ENCODE assay signal across 20 cellular contexts in genomic region chr16:149024-149675, GRCh38. TPM values are rescaled to one million over a fixed set of nuclear protein-coding genes. Genes with fewer than 3 reads are reported as not detected.
DNase-seq lines count a peak whose midpoint lies in the region; ATAC-seq and TF ChIP-seq lines count a peak whose summit lies in the region.
"Had no signal": no experiment of that assay in that cellular context is flagged by ENCODE, and none has a peak within 500 bp of the region (broad histone marks: within the 10 kb centered on the region; RNA-seq: fewer than 3 reads in every experiment).

No MANE protein-coding gene starts in this region.

- H3K4me2 ChIP-seq in parathyroid adenoma (ENCODE audit: low read length), result no peak overlapping the region

- H3K9me3 ChIP-seq in NT2/D1 (ENCODE audit: insufficient read depth, low read length), result no peaks in the 10 kb centered on the region
- no peaks in the 10 kb centered on the region for H3K9me3 ChIP-seq in parathyroid adenoma (ENCODE audit: control insufficient read depth, low read length)
- H3K9me3 ChIP-seq: thoracic aorta had no signal

- H3K27ac ChIP-seq in parathyroid adenoma, result no peak overlapping the region
- H3K27ac ChIP-seq: thoracic aorta, VCaP had no signal

- H3K79me2 ChIP-seq in parathyroid adenoma, result no peaks in the 10 kb centered on the region

- H3K4me1 ChIP-seq in NT2/D1 (ENCODE audit: insufficient read depth, insufficient read length) (peaks cover 9% of the 10 kb centered on the region), parathyroid adenoma (peaks cover 5% of the 10 kb centered on the region)

- TF ChIP-seq CTCF in choroid plexus epithelial cell (conservative IDR thresholded peaks at IDR 0.05; ENCODE audit: low read depth, low read length) (no peak), parathyroid adenoma (IDR thresholded peaks at IDR 0.05) (no peak)

- H3K27me3 ChIP-seq in NT2/D1 (ENCODE audit: insufficient read depth, insufficient read length) (peaks cover 4% of the 10 kb centered on the region), parathyroid adenoma (ENCODE audit: control insufficient read depth, insufficient read depth, low read length) (no peaks in the 10 kb centered on the region)

- H3K4me3 ChIP-seq in NT2/D1 (ENCODE audit: insufficient read length, low read depth), result no peak overlapping the region
- H3K4me3 ChIP-seq in choroid plexus epithelial cell (ENCODE audit: low read depth, low read length), result no peak overlapping the region
- no peak overlapping the region for H3K4me3 ChIP-seq in parathyroid adenoma (ENCODE audit: low read depth, low read length)
- H3K4me3 ChIP-seq: thoracic aorta had no signal

- DNase-seq in Daoy (ENCODE audit: low read depth) (peak; percentile 48), NT2/D1 (ENCODE audit: low read depth, low spot score) (no peak), choroid plexus epithelial cell (ENCODE audit: low read depth) (peak; percentile 30), NCI-H1105 (lab: John Stamatoyannopoulos, UW) (no peak), NCI-H82 (lab: John Stamatoyannopoulos, UW) (no peak), NCI-H2107 treated with DMSO at 0.1 percent for 48 hours (lab: John Stamatoyannopoulos, UW; ENCODE audit: unreplicated experiment) (no peak)
- DNase-seq: activated naive CD4-positive, alpha-beta T cell; caudate nucleus; CD4-positive, alpha-beta memory T cell; endodermal cell; islet precursor cell; MV-4-11; NCI-H345 had no signal

- peak overlapping the region; percentile 16 for H3K9ac ChIP-seq in NT2/D1 (ENCODE audit: insufficient read length, low read depth)
- no peak overlapping the region for H3K9ac ChIP-seq in parathyroid adenoma

- H3K36me3 ChIP-seq in NT2/D1 (ENCODE audit: insufficient read depth, insufficient read length, low read length) (no peaks in the 10 kb centered on the region), parathyroid adenoma (ENCODE audit: control insufficient read depth, insufficient read depth, low read length) (no peaks in the 10 kb centered on the region)
- H3K36me3 ChIP-seq: thoracic aorta had no signal

- H2AFZ ChIP-seq in parathyroid adenoma, result peak overlapping the region; percentile 62

- ATAC-seq in HG03378 (IDR thresholded peaks at IDR 0.05; ENCODE audit: unreplicated experiment), result no peak

RNA-seq across cellular contexts. Expression of gene HBZ, which starts 3.3 kb away (rescaled TPM):
- not detected in 2 replicates for total RNA-seq in Daoy (2014; rRNA removed; shearing (Covaris generic))
- total RNA-seq: CD4-positive, alpha-beta memory T cell; endodermal cell; mesenteric fat pad; OCI-LY7; progenitor cell of endocrine pancreas; thoracic aorta had no signal

RNA-seq across cellular contexts. Expression of gene NPRL3, which starts 10.7 kb away (rescaled TPM):
- 2.6 and 3.3 TPM in 2 replicates for total RNA-seq in Daoy (2014; rRNA removed; shearing (Covaris generic))

RNA-seq across cellular contexts. Expression of gene HBM, which starts 16.6 kb away (rescaled TPM):
- total RNA-seq in Daoy (2014; rRNA removed; shearing (Covaris generic)), result not detected in 2 replicates
- total RNA-seq: CD4-positive, alpha-beta memory T cell; endodermal cell; mesenteric fat pad; OCI-LY7; progenitor cell of endocrine pancreas; thoracic aorta had no signal

RNA-seq across cellular contexts. Expression of gene HBA2, which starts 23.5 kb away (rescaled TPM):
- 3.5 TPM in 1 of 2 replicates, not detected in the other for total RNA-seq in Daoy (2014; rRNA removed; shearing (Covaris generic))
- total RNA-seq: OCI-LY7, progenitor cell of endocrine pancreas had no signal

RNA-seq across cellular contexts. Expression of gene HBA1, which starts 27.3 kb away (rescaled TPM):
- total RNA-seq in Daoy (2014; rRNA removed; shearing (Covaris generic)), result not detected in 2 replicates
- total RNA-seq: OCI-LY7, progenitor cell of endocrine pancreas had no signal

Comparison
In these comparisons a context has a peak if more than half of its experiments do, and no peak if none do; other contexts are left out.
1. DNase-seq: peak in Daoy (single experiment) and choroid plexus epithelial cell (single experiment); none in NT2/D1 (single experiment), NCI-H1105 (single experiment), NCI-H82 (single experiment) and NCI-H2107 treated with DMSO at 0.1 percent for 48 hours (single experiment).